Comparison of ENCODE assay signal across 27 cellular contexts in genomic region chr1:198297281-198297680, GRCh38.
"Had no signal": no experiment of that assay in that cellular context is flagged by ENCODE, and none has a peak within 500 bp of the region (broad histone marks: within the 10 kb centered on the region; RNA-seq: fewer than 3 reads in every experiment).

No MANE protein-coding gene starts in this region.

- H3K27me3 Mint-ChIP-seq: activated B cell treated with CpG ODN at 0.5 μM for 24 hours; activated CD4-positive, alpha-beta memory T cell treated with anti-CD3 and anti-CD28 coated beads, Interleukin-2, amount 10 ng/mL, durations not matched to agents 7 days and 5 days; activated naive CD4-positive, alpha-beta T cell treated with anti-CD3 and anti-CD28 coated beads, Interleukin-2, amount 50 U/mL, for 24 hours; central memory CD8-positive, alpha-beta T cell; T-helper 17 cell had no signal

- H3K4me1 Mint-ChIP-seq: activated B cell treated with CpG ODN at 0.5 μM for 24 hours; activated CD4-positive, alpha-beta memory T cell treated with anti-CD3 and anti-CD28 coated beads, Interleukin-2, amount 10 ng/mL, durations not matched to agents 7 days and 5 days had no signal

- H3K27me3 ChIP-seq: SJCRH30 had no signal

- H3K4me3 ChIP-seq: SJCRH30 had no signal

- FAIRE-seq: bronchial epithelial cell had no signal

- H3K27ac ChIP-seq: SJCRH30 had no signal

- H3K9me3 Mint-ChIP-seq: activated B cell treated with CpG ODN at 0.5 μM for 24 hours; activated naive CD4-positive, alpha-beta T cell treated with anti-CD3 and anti-CD28 coated beads, Interleukin-2, amount 50 U/mL, for 24 hours; central memory CD8-positive, alpha-beta T cell had no signal

- DNase-seq: activated B cell treated with CpG ODN at 0.5 μM for 24 hours; activated CD4-positive, alpha-beta memory T cell treated with anti-CD3 and anti-CD28 coated beads, Interleukin-2, amount 10 ng/mL, durations not matched to agents 7 days and 5 days; activated CD4-positive, alpha-beta T cell treated with anti-CD3 and anti-CD28 coated beads for 1 hour; activated CD4-positive, alpha-beta T cell treated with anti-CD3 and anti-CD28 coated beads, Interleukin-2, amount 50 U/mL, for 1 hour; activated effector memory CD4-positive, alpha-beta T cell treated with Interleukin-2 at 50 U/mL for 16 hours; activated naive CD4-positive, alpha-beta T cell; activated T-cell treated with anti-CD3 and anti-CD28 coated beads for 4 hours; aorta; Kasumi-1; KBM-7; NCI-H1048; NCI-H146; NCI-H187 treated with DMSO at 0.1 percent for 48 hours; NCI-H2081 treated with DMSO at 0.1 percent for 48 hours; NCI-H226; NCI-H510A; NCI-H526 treated with DMSO at 0.1 percent for 48 hours; NCI-H82; RPMI8226; SJCRH30; T-helper 17 cell; T-helper 9 cell had no signal

- H3K9me3 ChIP-seq: SJCRH30 had no signal

- H3K36me3 ChIP-seq: SJCRH30 had no signal

- ATAC-seq: Panc1, Right ventricle myocardium inferior, T-helper 17 cell had no signal

- H3K4me3 Mint-ChIP-seq: activated B cell treated with CpG ODN at 0.5 μM for 24 hours; activated CD4-positive, alpha-beta memory T cell treated with anti-CD3 and anti-CD28 coated beads, Interleukin-2, amount 10 ng/mL, durations not matched to agents 7 days and 5 days; activated naive CD4-positive, alpha-beta T cell treated with anti-CD3 and anti-CD28 coated beads, Interleukin-2, amount 50 U/mL, for 24 hours; central memory CD8-positive, alpha-beta T cell; T-helper 17 cell had no signal

- H3K27ac Mint-ChIP-seq: activated B cell treated with CpG ODN at 0.5 μM for 24 hours; activated CD4-positive, alpha-beta memory T cell treated with anti-CD3 and anti-CD28 coated beads, Interleukin-2, amount 10 ng/mL, durations not matched to agents 7 days and 5 days; activated naive CD4-positive, alpha-beta T cell treated with anti-CD3 and anti-CD28 coated beads, Interleukin-2, amount 50 U/mL, for 24 hours; T-helper 17 cell had no signal
